ENCODE assay signal across 1 cellular context in the genomic region with DNA sequence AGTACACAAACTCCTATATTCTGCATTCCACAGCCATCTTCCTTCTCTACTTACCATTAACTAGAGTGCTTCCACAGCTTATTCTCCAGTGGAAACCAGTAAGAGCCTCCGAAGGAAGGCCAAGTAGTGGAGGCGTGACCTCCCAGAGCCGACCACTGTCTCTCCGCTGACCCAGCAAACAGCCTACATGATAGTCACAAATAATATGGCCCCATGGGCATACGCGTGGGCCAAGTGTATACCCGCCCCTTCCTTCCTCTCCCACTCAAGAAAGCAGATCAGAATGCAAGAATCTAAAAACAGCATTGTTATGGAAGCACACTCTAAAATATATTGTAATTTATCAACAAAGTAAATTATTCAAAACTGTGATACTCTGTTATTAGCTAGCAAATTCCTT.
TF ChIP-seq lines count a peak whose summit lies in the region.

No MANE protein-coding gene starts in this region.

TF ChIP-seq in HEK293T, 16 proteins besides CTCF, POLR2A, EP300 and RAD21:
- TF ChIP-seq, protein P1, sequence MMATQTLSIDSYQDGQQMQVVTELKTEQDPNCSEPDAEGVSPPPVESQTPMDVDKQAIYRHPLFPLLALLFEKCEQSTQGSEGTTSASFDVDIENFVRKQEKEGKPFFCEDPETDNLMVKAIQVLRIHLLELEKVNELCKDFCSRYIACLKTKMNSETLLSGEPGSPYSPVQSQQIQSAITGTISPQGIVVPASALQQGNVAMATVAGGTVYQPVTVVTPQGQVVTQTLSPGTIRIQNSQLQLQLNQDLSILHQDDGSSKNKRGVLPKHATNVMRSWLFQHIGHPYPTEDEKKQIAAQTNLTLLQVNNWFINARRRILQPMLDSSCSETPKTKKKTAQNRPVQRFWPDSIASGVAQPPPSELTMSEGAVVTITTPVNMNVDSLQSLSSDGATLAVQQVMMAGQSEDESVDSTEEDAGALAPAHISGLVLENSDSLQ (IDR thresholded peaks at IDR 0.05): no peak
- TF ChIP-seq ARNT (IDR thresholded peaks at IDR 0.05) (no peak), L3MBTL2 (conservative IDR thresholded peaks at IDR 0.05) (no peak), HDGF (IDR thresholded peaks at IDR 0.05; ENCODE audit: borderline replicate concordance) (no peak), SUZ12 (IDR thresholded peaks at IDR 0.05) (no peak), FOXM1 (IDR thresholded peaks at IDR 0.05; ENCODE audit: borderline replicate concordance) (no peak), SP1 (IDR thresholded peaks at IDR 0.05) (no peak), LEF1 (IDR thresholded peaks at IDR 0.05; ENCODE audit: borderline replicate concordance) (no peak), TARDBP (IDR thresholded peaks at IDR 0.05) (no peak), FOXK2 (IDR thresholded peaks at IDR 0.05) (no peak), ZNF384 (IDR thresholded peaks at IDR 0.05) (no peak), ELF4 (IDR thresholded peaks at IDR 0.05) (no peak), FOXA1 (IDR thresholded peaks at IDR 0.05) (no peak), CTBP1 (IDR thresholded peaks at IDR 0.05; ENCODE audit: borderline replicate concordance) (no peak), BHLHE40 (IDR thresholded peaks at IDR 0.05; ENCODE audit: borderline replicate concordance) (no peak), NFRKB (IDR thresholded peaks at IDR 0.05) (no peak)
